Comparison of ENCODE assay signal across 2 cellular contexts in genomic region chr6:35082046-35082732, GRCh38.
TF ChIP-seq lines count a peak whose summit lies in the region.

No MANE protein-coding gene starts in this region.

TF ChIP-seq in H1, 55 proteins besides CTCF, POLR2A, EP300 and RAD21:
- TF ChIP-seq, protein P1, sequence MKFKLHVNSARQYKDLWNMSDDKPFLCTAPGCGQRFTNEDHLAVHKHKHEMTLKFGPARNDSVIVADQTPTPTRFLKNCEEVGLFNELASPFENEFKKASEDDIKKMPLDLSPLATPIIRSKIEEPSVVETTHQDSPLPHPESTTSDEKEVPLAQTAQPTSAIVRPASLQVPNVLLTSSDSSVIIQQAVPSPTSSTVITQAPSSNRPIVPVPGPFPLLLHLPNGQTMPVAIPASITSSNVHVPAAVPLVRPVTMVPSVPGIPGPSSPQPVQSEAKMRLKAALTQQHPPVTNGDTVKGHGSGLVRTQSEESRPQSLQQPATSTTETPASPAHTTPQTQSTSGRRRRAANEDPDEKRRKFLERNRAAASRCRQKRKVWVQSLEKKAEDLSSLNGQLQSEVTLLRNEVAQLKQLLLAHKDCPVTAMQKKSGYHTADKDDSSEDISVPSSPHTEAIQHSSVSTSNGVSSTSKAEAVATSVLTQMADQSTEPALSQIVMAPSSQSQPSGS (IDR thresholded peaks at IDR 0.05; ENCODE audit: low read length): no peak
- no peak for TF ChIP-seq CTBP2 (IDR thresholded peaks at IDR 0.05; ENCODE audit: borderline replicate concordance, insufficient read depth, insufficient read length, low read length)
- no peak for TF ChIP-seq MAFK (IDR thresholded peaks at IDR 0.05; ENCODE audit: low read depth, low read length)
- no peak for TF ChIP-seq POLR2AphosphoS5 (IDR thresholded peaks at IDR 0.05; ENCODE audit: low read depth, low read length)
- no peak for TF ChIP-seq HDAC6 (IDR thresholded peaks at IDR 0.05; ENCODE audit: low read depth, low read length)
- no peak for TF ChIP-seq GABPA (IDR thresholded peaks at IDR 0.05; ENCODE audit: borderline replicate concordance, insufficient read depth, low read length)
- no peak for TF ChIP-seq CHD2 (IDR thresholded peaks at IDR 0.05; ENCODE audit: low read length)
- TF ChIP-seq SIN3A (conservative IDR thresholded peaks at IDR 0.05 in 1 of 2, IDR thresholded peaks at IDR 0.05 in 1 of 2; ENCODE audit: low read depth in 1 of 2, low read length in 2 of 2): no peak
- no peak for TF ChIP-seq CHD1 (IDR thresholded peaks at IDR 0.05; ENCODE audit: low read depth, low read length)
- TF ChIP-seq YY1 (IDR thresholded peaks at IDR 0.05; ENCODE audit: low read depth, low read length): no peak
- TF ChIP-seq ATF3 (IDR thresholded peaks at IDR 0.05; ENCODE audit: insufficient read depth, low read depth, low read length): no peak
- no peak for TF ChIP-seq MAX (IDR thresholded peaks at IDR 0.05)
- TF ChIP-seq RBBP5 (IDR thresholded peaks at IDR 0.05; ENCODE audit: borderline replicate concordance, low read depth, low read length): no peak
TF ChIP-seq in H1: peak in this region for 0.

TF ChIP-seq in GM12891, 5 proteins besides CTCF, POLR2A, EP300 and RAD21 (continued from another document):
- TF ChIP-seq POU2F2 (IDR thresholded peaks at IDR 0.05; ENCODE audit: low read depth, low read length) (no peak), TAF1 (IDR thresholded peaks at IDR 0.05; ENCODE audit: low read depth, low read length) (no peak), PAX5 (IDR thresholded peaks at IDR 0.05; ENCODE audit: insufficient read depth, low read length, severe bottlenecking) (no peak), SPI1 (IDR thresholded peaks at IDR 0.05; ENCODE audit: low read depth, low read length) (no peak)
